8 cellular contexts compared by ENCODE assay signal in genomic region chr11:6390718-6391547, GRCh38. TPM values are rescaled to one million over a fixed set of nuclear protein-coding genes. Genes with fewer than 3 reads are reported as not detected.
DNase-seq lines count a peak whose midpoint lies in the region; ATAC-seq and TF ChIP-seq lines count a peak whose summit lies in the region.

No MANE protein-coding gene starts in this region.

- H3K4me3 Mint-ChIP-seq in stimulated activated naive CD8-positive, alpha-beta T cell treated with anti-CD3 and anti-CD28 coated beads, Interleukin-15, Interleukin-2, amounts not matched to agents 100 ng/mL and 50 ng/mL, for 24 hours, result peak overlapping the region; percentile 84
- H3K4me3 Mint-ChIP-seq in mesothelial cell of epicardium, result peak overlapping the region; percentile 83

- no peaks in the 10 kb centered on the region for H3K27me3 ChIP-seq in brain microvascular endothelial cell (replicated peaks)

- in situ Hi-C loops in brain microvascular endothelial cell (cut with HindIII; ENCODE audit: low pct_ligation_motif_present, low sequenced_read_pairs), result no loop called here

- peaks cover 38% of the 10 kb centered on the region for H3K4me1 Mint-ChIP-seq in stimulated activated naive CD8-positive, alpha-beta T cell treated with anti-CD3 and anti-CD28 coated beads, Interleukin-15, Interleukin-2, amounts not matched to agents 100 ng/mL and 50 ng/mL, for 24 hours (ENCODE audit: low read depth)
- H3K4me1 Mint-ChIP-seq in mesothelial cell of epicardium, result peaks cover 15% of the 10 kb centered on the region

- H3K9me3 Mint-ChIP-seq in stimulated activated naive CD8-positive, alpha-beta T cell treated with anti-CD3 and anti-CD28 coated beads, Interleukin-15, Interleukin-2, amounts not matched to agents 100 ng/mL and 50 ng/mL, for 24 hours, result no peaks in the 10 kb centered on the region
- no peaks in the 10 kb centered on the region for H3K9me3 Mint-ChIP-seq in mesothelial cell of epicardium

- no peaks in the 10 kb centered on the region for H3K36me3 ChIP-seq in brain microvascular endothelial cell (replicated peaks)

- ATAC-seq in stimulated activated naive CD8-positive, alpha-beta T cell treated with anti-CD3 and anti-CD28 coated beads, Interleukin-15, Interleukin-2, amounts not matched to agents 100 U/mL and 50 U/mL, for 24 hours, result no peak
- no peak for ATAC-seq in GM21423 (IDR thresholded peaks at IDR 0.05; ENCODE audit: unreplicated experiment)
- ATAC-seq in GM18519 (IDR thresholded peaks at IDR 0.05; ENCODE audit: low FRiP score, unreplicated experiment), result no peak
- no peak for ATAC-seq in HG03108 (IDR thresholded peaks at IDR 0.05; ENCODE audit: unreplicated experiment)

- H3K27ac Mint-ChIP-seq in stimulated activated naive CD8-positive, alpha-beta T cell treated with anti-CD3 and anti-CD28 coated beads, Interleukin-15, Interleukin-2, amounts not matched to agents 100 ng/mL and 50 ng/mL, for 24 hours, result peak overlapping the region; percentile 75
- H3K27ac Mint-ChIP-seq in mesothelial cell of epicardium, result peak overlapping the region; percentile 64

- H3K36me3 Mint-ChIP-seq in stimulated activated naive CD8-positive, alpha-beta T cell treated with anti-CD3 and anti-CD28 coated beads, Interleukin-15, Interleukin-2, amounts not matched to agents 100 ng/mL and 50 ng/mL, for 24 hours (ENCODE audit: low read depth), result peaks cover 8% of the 10 kb centered on the region
- H3K36me3 Mint-ChIP-seq in mesothelial cell of epicardium, result peaks cover 4% of the 10 kb centered on the region

- TF ChIP-seq CTCF in brain microvascular endothelial cell (IDR thresholded peaks at IDR 0.05; ENCODE audit: low read depth, low read length, missing control alignments) (no peak), mesothelial cell of epicardium (IDR thresholded peaks at IDR 0.05; ENCODE audit: unreplicated experiment) (no peak)

- DNase-seq in stimulated activated naive CD8-positive, alpha-beta T cell treated with anti-CD3 and anti-CD28 coated beads, Interleukin-15, Interleukin-2, amounts not matched to agents 100 U/mL and 50 U/mL, for 24 hours, result no peak
- no peak for DNase-seq in brain microvascular endothelial cell
- DNase-seq in mesothelial cell of epicardium (ENCODE audit: low spot score in 2 of 2, unreplicated experiment in 2 of 2), result no peak
- DNase-seq in SHP77 treated with DMSO at 0.1 percent for 48 hours (lab: John Stamatoyannopoulos, UW), result no peak

- peak overlapping the region; percentile 5 for H3K27ac ChIP-seq in brain microvascular endothelial cell

- peak overlapping the region; percentile 81 for H3K4me3 ChIP-seq in brain microvascular endothelial cell (ENCODE audit: low read depth, low read length)

- no peaks in the 10 kb centered on the region for H3K27me3 Mint-ChIP-seq in stimulated activated naive CD8-positive, alpha-beta T cell treated with anti-CD3 and anti-CD28 coated beads, Interleukin-15, Interleukin-2, amounts not matched to agents 100 ng/mL and 50 ng/mL, for 24 hours
- no peaks in the 10 kb centered on the region for H3K27me3 Mint-ChIP-seq in mesothelial cell of epicardium (ENCODE audit: low read depth)

RNA-seq across cellular contexts. Expression of gene SMPD1, which starts 0.7 kb away (rescaled TPM):
- total RNA-seq in mesothelial cell of epicardium, result 24.9 to 27.2 TPM (median 27.1 TPM) in 3 replicates

RNA-seq across cellular contexts. Expression of gene APBB1, which starts 28.0 kb away (rescaled TPM):
- 61.7 to 64.2 TPM (median 62.4 TPM) in 3 replicates for total RNA-seq in mesothelial cell of epicardium

RNA-seq across cellular contexts. Expression of gene HPX, which starts 49.9 kb away (rescaled TPM):
- total RNA-seq in mesothelial cell of epicardium, result 5.2 to 9.9 TPM (median 9.5 TPM) in 3 replicates
